Comparison of ENCODE assay signal across 19 cellular contexts in the genomic region with DNA sequence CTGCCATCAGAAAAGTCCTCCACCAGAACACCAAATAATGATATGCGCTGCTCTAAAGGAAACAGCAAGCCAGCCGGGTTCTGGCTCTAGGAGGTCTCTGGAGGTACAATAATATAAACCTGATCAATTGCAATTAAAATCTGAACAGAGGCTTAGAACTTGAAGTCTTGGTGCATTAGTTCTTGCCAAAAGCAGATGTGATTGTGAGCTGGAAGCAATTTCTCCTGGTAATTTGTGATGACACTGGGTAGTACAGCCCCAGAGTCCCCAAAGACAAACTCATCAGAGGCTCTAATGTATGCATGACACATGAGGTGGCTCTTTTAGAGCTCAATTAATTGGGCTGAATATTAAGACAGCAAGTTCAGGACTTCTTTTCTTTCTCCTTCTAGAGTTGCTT. TPM values are rescaled to one million over a fixed set of nuclear protein-coding genes. Genes with fewer than 3 reads are reported as not detected.
DNase-seq lines count a peak whose midpoint lies in the region; ATAC-seq and TF ChIP-seq lines count a peak whose summit lies in the region.
"Had no signal": no experiment of that assay in that cellular context is flagged by ENCODE, and none has a peak within 500 bp of the region (broad histone marks: within the 10 kb centered on the region; RNA-seq: fewer than 3 reads in every experiment).

No MANE protein-coding gene starts in this region.

- no peak overlapping the region for H2AK5ac ChIP-seq in mesenchymal stem cell (ENCODE audit: low read length, severe bottlenecking)

- no peak overlapping the region for H3K18ac ChIP-seq in mesenchymal stem cell (ENCODE audit: low read depth in 1 of 2, low read length in 2 of 2)

- H2BK120ac ChIP-seq in mesenchymal stem cell (ENCODE audit: low read depth, low read length): no peak overlapping the region

- in situ Hi-C loops in G401 (cut with HindIII; ENCODE audit: low sequenced_read_pairs): no loop called here

- no peaks in the 10 kb centered on the region for H3K27me3 ChIP-seq in mesenchymal stem cell (ENCODE audit: control insufficient read depth in 1 of 2, insufficient read depth in 1 of 2, low read length in 2 of 2)
- H3K27me3 ChIP-seq: testis had no signal

- peaks cover 0 to 7% of the 10 kb centered on the region in 2 experiments for H3K36me3 ChIP-seq in mesenchymal stem cell (ENCODE audit: control insufficient read depth in 1 of 2, insufficient read depth in 2 of 2, low read depth in 1 of 2, low read length in 2 of 2)
- H3K36me3 ChIP-seq: neutrophil had no signal

- H3K4me3 ChIP-seq in choroid plexus epithelial cell (ENCODE audit: low read depth, low read length) (peak overlapping the region; percentile 17), mesenchymal stem cell (ENCODE audit: insufficient read depth in 1 of 2, low read depth in 1 of 2, low read length in 2 of 2) (peak overlapping the region in 1 of 2 experiments; percentile 94)
- H3K4me3 ChIP-seq: testis had no signal

- no peaks in the 10 kb centered on the region for H3K9me3 ChIP-seq in mesenchymal stem cell (ENCODE audit: control insufficient read depth, low read length)
- H3K9me3 ChIP-seq: neutrophil, testis had no signal

- H3K27ac ChIP-seq in mesenchymal stem cell (ENCODE audit: low read length, poor library complexity, severe bottlenecking): no peak overlapping the region
- H3K27ac ChIP-seq: neutrophil, testis had no signal

- H2BK15ac ChIP-seq in mesenchymal stem cell (ENCODE audit: low read depth, poor library complexity, severe bottlenecking): no peak overlapping the region

- no peak overlapping the region for H3K14ac ChIP-seq in mesenchymal stem cell (ENCODE audit: low read length in 2 of 2)

- no peak overlapping the region for H2BK5ac ChIP-seq in mesenchymal stem cell (ENCODE audit: low read depth, low read length, poor library complexity, severe bottlenecking)

- no peak overlapping the region for H3K23ac ChIP-seq in mesenchymal stem cell (ENCODE audit: low read length in 2 of 2)

- H3K79me1 ChIP-seq in mesenchymal stem cell (replicated peaks; ENCODE audit: low read length, poor library complexity, severe bottlenecking): peaks cover 3% of the 10 kb centered on the region

- no peak for TF ChIP-seq CTCF in choroid plexus epithelial cell (conservative IDR thresholded peaks at IDR 0.05; ENCODE audit: low read depth, low read length)

- no peak overlapping the region for H4K91ac ChIP-seq in mesenchymal stem cell (ENCODE audit: low read length)

- H3K9ac ChIP-seq in mesenchymal stem cell (ENCODE audit: low read length): peak overlapping the region; percentile 97

- no peak overlapping the region for H3K4ac ChIP-seq in mesenchymal stem cell (ENCODE audit: low read depth in 1 of 2, low read length in 2 of 2)

- WGBS in mesenchymal stem cell: 11% methylated on average over 2 of the region's 2 CpGs

- DNase-seq in G401 (ENCODE audit: low spot score): peak; percentile 76
- peak; percentile 49 to 61 for DNase-seq in NCI-H446 (lab: John Stamatoyannopoulos, UW)
- no peak for DNase-seq in choroid plexus epithelial cell (ENCODE audit: low read depth)
- peak; percentile 28 for DNase-seq in mesenchymal stem cell
- no peak for DNase-seq in DMS79 (lab: John Stamatoyannopoulos, UW)
- no peak for DNase-seq in kidney tubule cell (ENCODE audit: low spot score)
- DNase-seq: activated gamma-delta T cell; anterior cingulate cortex; DMS153; NCI-H1694; NCI-H510A; stimulated activated CD4-positive, alpha-beta T cell treated with anti-CD3 and anti-CD28 coated beads, Interleukin-2, amount 100 ng/mL, for 48 hours; T-helper 1 cell; testis had no signal

- no peak overlapping the region for H2AFZ ChIP-seq in mesenchymal stem cell (ENCODE audit: low read depth, low read length)

- ATAC-seq in GM21619 (IDR thresholded peaks at IDR 0.05; ENCODE audit: unreplicated experiment) (no peak), HG02852 (IDR thresholded peaks at IDR 0.05; ENCODE audit: unreplicated experiment) (no peak)
- ATAC-seq: Panc1, sciatic nerve had no signal

- no peak overlapping the region for H2BK12ac ChIP-seq in mesenchymal stem cell (ENCODE audit: low read length in 2 of 2)

- H4K8ac ChIP-seq in mesenchymal stem cell (ENCODE audit: low read length): no peak overlapping the region

- H3K4me1 ChIP-seq in mesenchymal stem cell (ENCODE audit: control insufficient read depth, insufficient read depth, low read depth, low read length): no peaks in the 10 kb centered on the region
- H3K4me1 ChIP-seq: testis had no signal

- H3K4me2 ChIP-seq in mesenchymal stem cell (ENCODE audit: low read length, poor library complexity, severe bottlenecking): peak overlapping the region; percentile 31

RNA-seq across cellular contexts. Expression of gene ETV1, which starts 3.3 kb away (rescaled TPM):
- total RNA-seq in G401 (2014; rRNA removed; shearing (Covaris generic)): 4.2 and 7.2 TPM in 2 replicates
- polyA plus RNA-seq in mesenchymal stem cell (2013, experiment 1 of 2): 47.3 TPM
- 49.7 TPM for polyA plus RNA-seq in mesenchymal stem cell (2013, experiment 2 of 2)

Comparison
In these comparisons a context has a peak if more than half of its experiments do, and no peak if none do; other contexts are left out.
1. DNase-seq: peak in G401 (single experiment), NCI-H446 (2 of 2) and mesenchymal stem cell (single experiment); none in choroid plexus epithelial cell (single experiment), DMS79 (single experiment) and kidney tubule cell (single experiment).